1 cellular context compared by ENCODE assay signal in genomic region chr16:12120331-12120981, GRCh38.
A peak's percentile ranks its signal among the peaks of the same experiment; 100 is the strongest.
TF ChIP-seq lines count a peak whose summit lies in the region.

No MANE protein-coding gene starts in this region.

TF ChIP-seq in HEK293, 187 proteins besides CTCF, POLR2A, EP300 and RAD21 (continued from another document and continues in another):
- TF ChIP-seq ZNF426 (tag by site-specific recombination; IDR thresholded peaks at IDR 0.05) (no peak; the same call in 1 of the 2 replicates), ZNF335 (tag by site-specific recombination; conservative IDR thresholded peaks at IDR 0.05) (no peak; the same call in none of the 2 replicates), ZNF391 (tag by site-specific recombination; IDR thresholded peaks at IDR 0.05; ENCODE audit: borderline replicate concordance, low read depth) (peak; percentile 99), ZNF202 (tag by site-specific recombination; IDR thresholded peaks at IDR 0.05; ENCODE audit: borderline replicate concordance) (no peak), ZNF626 (tag by site-specific recombination; IDR thresholded peaks at IDR 0.05) (no peak), ZNF433 (tag by site-specific recombination; IDR thresholded peaks at IDR 0.05; ENCODE audit: low read depth) (no peak), ZNF48 (tag by site-specific recombination; IDR thresholded peaks at IDR 0.05) (no peak), ZBTB8A (tag by site-specific recombination; IDR thresholded peaks at IDR 0.05) (no peak; the same call in 1 of the 2 replicates), GLIS2 (tag by site-specific recombination; IDR thresholded peaks at IDR 0.05) (no peak), ZNF776 (tag by site-specific recombination; IDR thresholded peaks at IDR 0.05; ENCODE audit: borderline replicate concordance) (no peak), ZNF473 (tag by site-specific recombination; IDR thresholded peaks at IDR 0.05) (no peak), ZNF16 (tag by site-specific recombination; IDR thresholded peaks at IDR 0.05; ENCODE audit: low read depth) (no peak), ZNF292 (tag by site-specific recombination; IDR thresholded peaks at IDR 0.05; ENCODE audit: borderline replicate concordance, low read depth) (no peak), ZNF544 (tag by site-specific recombination; IDR thresholded peaks at IDR 0.05) (no peak), SALL2 (tag by site-specific recombination; IDR thresholded peaks at IDR 0.05; ENCODE audit: borderline replicate concordance) (no peak), ZNF211 (tag by site-specific recombination; IDR thresholded peaks at IDR 0.05; ENCODE audit: low read depth) (no peak), ZNF274 (IDR thresholded peaks at IDR 0.05; ENCODE audit: low read length) (no peak), ZNF274 (tag by site-specific recombination; IDR thresholded peaks at IDR 0.05; ENCODE audit: borderline replicate concordance) (no peak), GLIS1 (tag by site-specific recombination; IDR thresholded peaks at IDR 0.05) (peak; percentile 87), ZNF549 (tag by site-specific recombination; IDR thresholded peaks at IDR 0.05) (no peak), MYNN (tag by site-specific recombination; IDR thresholded peaks at IDR 0.05; ENCODE audit: borderline replicate concordance) (no peak; the same call in 1 of the 2 replicates), PRDM2 (tag by site-specific recombination; IDR thresholded peaks at IDR 0.05; ENCODE audit: borderline replicate concordance) (no peak), HOXA7 (CRISPR knock-in tag; IDR thresholded peaks at IDR 0.05; ENCODE audit: borderline replicate concordance) (no peak), HOXD13 (CRISPR knock-in tag; IDR thresholded peaks at IDR 0.05; ENCODE audit: borderline replicate concordance) (0 out of 2 replicates have a peak, but pooled peaks have one; percentile 53), SP3 (tag by site-specific recombination; IDR thresholded peaks at IDR 0.05) (peak; percentile 39; the same call in 1 of the 2 replicates), ZNF404 (tag by site-specific recombination; IDR thresholded peaks at IDR 0.05) (no peak), ZNF354C (tag by site-specific recombination; IDR thresholded peaks at IDR 0.05; ENCODE audit: borderline replicate concordance, low read depth) (0 out of 2 replicates have a peak, but pooled peaks have one; percentile 34), RBAK (tag by site-specific recombination; IDR thresholded peaks at IDR 0.05) (no peak), ZNF501 (tag by site-specific recombination; IDR thresholded peaks at IDR 0.05) (no peak), ZNF830 (tag by site-specific recombination; IDR thresholded peaks at IDR 0.05; ENCODE audit: low read depth) (no peak), ZNF600 (tag by site-specific recombination; IDR thresholded peaks at IDR 0.05) (peak; percentile 89), ZNF19 (tag by site-specific recombination; IDR thresholded peaks at IDR 0.05; ENCODE audit: low read depth) (no peak), TSHZ1 (tag by site-specific recombination; IDR thresholded peaks at IDR 0.05; ENCODE audit: borderline replicate concordance) (peak; percentile 97), ZNF692 (tag by site-specific recombination; IDR thresholded peaks at IDR 0.05) (peak; percentile 86), ZFP37 (tag by site-specific recombination; IDR thresholded peaks at IDR 0.05) (no peak), ZEB2 (tag by site-specific recombination; IDR thresholded peaks at IDR 0.05) (peak; percentile 100), AEBP2 (tag by site-specific recombination; IDR thresholded peaks at IDR 0.05; ENCODE audit: borderline replicate concordance) (no peak), REST (tag by site-specific recombination; IDR thresholded peaks at IDR 0.05) (no peak), ZNF843 (tag by site-specific recombination; IDR thresholded peaks at IDR 0.05) (peak; percentile 97), ZNF114 (tag by site-specific recombination; IDR thresholded peaks at IDR 0.05) (no peak), ZNF747 (tag by site-specific recombination; IDR thresholded peaks at IDR 0.05) (no peak), ZSCAN23 (tag by site-specific recombination; IDR thresholded peaks at IDR 0.05) (peak; percentile 98), KLF1 (tag by site-specific recombination; IDR thresholded peaks at IDR 0.05) (peak; percentile 96), KLF17 (tag by site-specific recombination; IDR thresholded peaks at IDR 0.05) (peak; percentile 100), ZNF785 (tag by site-specific recombination; IDR thresholded peaks at IDR 0.05) (no peak), YY2 (tag by site-specific recombination; IDR thresholded peaks at IDR 0.05) (no peak), ZNF37A (tag by site-specific recombination; IDR thresholded peaks at IDR 0.05) (no peak), ZNF777 (tag by site-specific recombination; IDR thresholded peaks at IDR 0.05; ENCODE audit: borderline replicate concordance) (no peak)
- TF ChIP-seq, protein P1, sequence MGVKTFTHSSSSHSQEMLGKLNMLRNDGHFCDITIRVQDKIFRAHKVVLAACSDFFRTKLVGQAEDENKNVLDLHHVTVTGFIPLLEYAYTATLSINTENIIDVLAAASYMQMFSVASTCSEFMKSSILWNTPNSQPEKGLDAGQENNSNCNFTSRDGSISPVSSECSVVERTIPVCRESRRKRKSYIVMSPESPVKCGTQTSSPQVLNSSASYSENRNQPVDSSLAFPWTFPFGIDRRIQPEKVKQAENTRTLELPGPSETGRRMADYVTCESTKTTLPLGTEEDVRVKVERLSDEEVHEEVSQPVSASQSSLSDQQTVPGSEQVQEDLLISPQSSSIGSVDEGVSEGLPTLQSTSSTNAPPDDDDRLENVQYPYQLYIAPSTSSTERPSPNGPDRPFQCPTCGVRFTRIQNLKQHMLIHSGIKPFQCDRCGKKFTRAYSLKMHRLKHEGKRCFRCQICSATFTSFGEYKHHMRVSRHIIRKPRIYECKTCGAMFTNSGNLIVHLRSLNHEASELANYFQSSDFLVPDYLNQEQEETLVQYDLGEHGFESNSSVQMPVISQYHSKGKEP (tag by site-specific recombination; IDR thresholded peaks at IDR 0.05): peak; percentile 49; the same call in 1 of the 2 replicates
